ENCODE assay signal across 15 cellular contexts in the genomic region with DNA sequence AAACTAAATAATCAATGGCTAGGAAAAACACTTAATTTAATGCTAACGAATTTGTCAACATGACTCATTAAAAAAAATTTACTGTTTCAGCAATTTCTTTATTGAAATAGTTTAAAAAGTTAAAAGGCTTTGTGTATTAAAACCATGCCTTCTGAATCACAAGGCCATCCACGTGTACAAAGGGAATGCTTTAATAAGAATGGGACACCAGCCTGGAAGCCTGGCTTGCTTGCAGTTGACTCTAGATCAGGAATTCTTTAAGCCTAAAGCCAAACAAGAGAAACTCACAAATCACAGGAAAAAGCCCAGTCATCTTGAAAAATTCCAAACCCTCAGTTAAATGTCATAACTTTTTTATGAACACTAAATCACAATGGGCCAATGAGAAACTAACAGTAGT.
DNase-seq lines count a peak whose midpoint lies in the region; ATAC-seq and TF ChIP-seq lines count a peak whose summit lies in the region.
"Had no signal": no experiment of that assay in that cellular context is flagged by ENCODE, and none has a peak within 500 bp of the region (broad histone marks: within the 10 kb centered on the region; RNA-seq: fewer than 3 reads in every experiment).

No MANE protein-coding gene starts in this region.

- H3K27me3 ChIP-seq in iPS-18a (ENCODE audit: control insufficient read depth, insufficient read depth, low read length), result no peaks in the 10 kb centered on the region

- no peak for ATAC-seq in HG02981 (IDR thresholded peaks at IDR 0.05; ENCODE audit: unreplicated experiment)
- ATAC-seq in activated T-cell treated with anti-CD3 and anti-CD28 coated beads, Interleukin-2, amount 50 U/mL, for 4 hours, result no peak
- no peak for ATAC-seq in GM18870 (IDR thresholded peaks at IDR 0.05; ENCODE audit: unreplicated experiment)
- ATAC-seq: activated naive CD4-positive, alpha-beta T cell treated with anti-CD3 and anti-CD28 coated beads, Interleukin-2, amount 50 U/mL, for 72 hours; stimulated activated naive CD8-positive, alpha-beta T cell treated with anti-CD3 and anti-CD28 coated beads, Interleukin-15, amount 100 ng/mL, for 72 hours had no signal

- TF ChIP-seq CTCF in HFF-Myc (IDR thresholded peaks at IDR 0.05; ENCODE audit: low read depth, low read length, missing control alignments) (no peak), cardiac fibroblast (IDR thresholded peaks at IDR 0.05; ENCODE audit: low read depth, low read length) (no peak)

- peaks cover 8% of the 10 kb centered on the region for H3K36me3 Mint-ChIP-seq in activated T-cell treated with anti-CD3 and anti-CD28 coated beads, Interleukin-2, amount 50 U/mL, for 4 hours (ENCODE audit: insufficient read depth)
- H3K36me3 Mint-ChIP-seq: activated naive CD4-positive, alpha-beta T cell treated with anti-CD3 and anti-CD28 coated beads, Interleukin-2, amount 50 U/mL, for 72 hours had no signal

- no peak overlapping the region for H3K4me3 Mint-ChIP-seq in activated T-cell treated with anti-CD3 and anti-CD28 coated beads, Interleukin-2, amount 50 U/mL, for 4 hours
- H3K4me3 Mint-ChIP-seq: activated CD4-positive, alpha-beta T cell treated with anti-CD3 and anti-CD28 coated beads, Interleukin-2, amount 10 ng/mL, durations not matched to agents 24 days and 14 days; stimulated activated naive CD8-positive, alpha-beta T cell treated with anti-CD3 and anti-CD28 coated beads, Interleukin-15, amount 100 ng/mL, for 72 hours had no signal

- no peaks in the 10 kb centered on the region for H3K9me3 Mint-ChIP-seq in activated T-cell treated with anti-CD3 and anti-CD28 coated beads, Interleukin-2, amount 50 U/mL, for 4 hours
- H3K9me3 Mint-ChIP-seq: activated CD4-positive, alpha-beta T cell treated with anti-CD3 and anti-CD28 coated beads, Interleukin-2, amount 10 ng/mL, durations not matched to agents 24 days and 14 days; activated naive CD4-positive, alpha-beta T cell treated with anti-CD3 and anti-CD28 coated beads, Interleukin-2, amount 50 U/mL, for 72 hours; stimulated activated naive CD8-positive, alpha-beta T cell treated with anti-CD3 and anti-CD28 coated beads, Interleukin-15, amount 100 ng/mL, for 72 hours had no signal

- no peaks in the 10 kb centered on the region for H3K36me3 ChIP-seq in iPS-18a (ENCODE audit: control insufficient read depth, low read depth, low read length)

- no peaks in the 10 kb centered on the region for H3K4me1 Mint-ChIP-seq in activated T-cell treated with anti-CD3 and anti-CD28 coated beads, Interleukin-2, amount 50 U/mL, for 4 hours (ENCODE audit: low read depth)
- H3K4me1 Mint-ChIP-seq: stimulated activated naive CD8-positive, alpha-beta T cell treated with anti-CD3 and anti-CD28 coated beads, Interleukin-15, amount 100 ng/mL, for 72 hours had no signal

- peak; percentile 33 for DNase-seq in HFF-Myc (ENCODE audit: extremely low read depth, low read depth)
- peak; percentile 56 to 71 for DNase-seq in cardiac fibroblast (ENCODE audit: low read depth in 2 of 2)
- DNase-seq in stromal cell of bone marrow (ENCODE audit: low read depth), result peak; percentile 91
- DNase-seq in stimulated activated naive CD4-positive, alpha-beta T cell treated with Interleukin-2 at 50 U/mL for 16 hours (lab: John Stamatoyannopoulos, UW), result no peak
- no peak for DNase-seq in activated T-cell treated with anti-CD3 and anti-CD28 coated beads, Interleukin-2, amount 50 U/mL, for 4 hours
- DNase-seq: activated CD4-positive, alpha-beta T cell treated with anti-CD3 and anti-CD28 coated beads, Interleukin-2, amount 10 ng/mL, durations not matched to agents 24 days and 14 days; GDM1; mammary epithelial cell; NCI-H2107; RPMI8226; stimulated activated naive CD8-positive, alpha-beta T cell treated with anti-CD3 and anti-CD28 coated beads, Interleukin-15, amount 100 ng/mL, for 72 hours had no signal

- H3K9ac ChIP-seq in iPS-18a (ENCODE audit: low read length), result peak overlapping the region; percentile 32

- H3K27ac ChIP-seq in iPS-18a (ENCODE audit: low read length), result peak overlapping the region; percentile 67

- H3K4me1 ChIP-seq in iPS-18a (ENCODE audit: control insufficient read depth, low read depth, low read length), result peaks cover 27% of the 10 kb centered on the region

- no peaks in the 10 kb centered on the region for H3K9me3 ChIP-seq in iPS-18a (ENCODE audit: control insufficient read depth, low read depth, low read length)

- no peaks in the 10 kb centered on the region for H3K27me3 Mint-ChIP-seq in activated T-cell treated with anti-CD3 and anti-CD28 coated beads, Interleukin-2, amount 50 U/mL, for 4 hours (ENCODE audit: low read depth)
- H3K27me3 Mint-ChIP-seq: activated CD4-positive, alpha-beta T cell treated with anti-CD3 and anti-CD28 coated beads, Interleukin-2, amount 10 ng/mL, durations not matched to agents 24 days and 14 days; stimulated activated naive CD8-positive, alpha-beta T cell treated with anti-CD3 and anti-CD28 coated beads, Interleukin-15, amount 100 ng/mL, for 72 hours had no signal

- no peak overlapping the region for H3K4me3 ChIP-seq in HFF-Myc (replicated peaks; ENCODE audit: low read depth, low read length)
- no peak overlapping the region for H3K4me3 ChIP-seq in cardiac fibroblast (replicated peaks in 1 of 2; ENCODE audit: low read depth in 2 of 2, low read length in 2 of 2)
- H3K4me3 ChIP-seq in iPS-18a (ENCODE audit: low read length), result peak overlapping the region; percentile 3

Comparison
In these comparisons a context has a peak if more than half of its experiments do, and no peak if none do; other contexts are left out.
1. DNase-seq: peak in HFF-Myc (single experiment), cardiac fibroblast (2 of 2) and stromal cell of bone marrow (single experiment); none in stimulated activated naive CD4-positive, alpha-beta T cell treated with Interleukin-2 at 50 U/mL for 16 hours (single experiment) and activated T-cell treated with anti-CD3 and anti-CD28 coated beads, Interleukin-2, amount 50 U/mL, for 4 hours (single experiment).